Comparison of ENCODE assay signal across 1 cellular context in the genomic region with DNA sequence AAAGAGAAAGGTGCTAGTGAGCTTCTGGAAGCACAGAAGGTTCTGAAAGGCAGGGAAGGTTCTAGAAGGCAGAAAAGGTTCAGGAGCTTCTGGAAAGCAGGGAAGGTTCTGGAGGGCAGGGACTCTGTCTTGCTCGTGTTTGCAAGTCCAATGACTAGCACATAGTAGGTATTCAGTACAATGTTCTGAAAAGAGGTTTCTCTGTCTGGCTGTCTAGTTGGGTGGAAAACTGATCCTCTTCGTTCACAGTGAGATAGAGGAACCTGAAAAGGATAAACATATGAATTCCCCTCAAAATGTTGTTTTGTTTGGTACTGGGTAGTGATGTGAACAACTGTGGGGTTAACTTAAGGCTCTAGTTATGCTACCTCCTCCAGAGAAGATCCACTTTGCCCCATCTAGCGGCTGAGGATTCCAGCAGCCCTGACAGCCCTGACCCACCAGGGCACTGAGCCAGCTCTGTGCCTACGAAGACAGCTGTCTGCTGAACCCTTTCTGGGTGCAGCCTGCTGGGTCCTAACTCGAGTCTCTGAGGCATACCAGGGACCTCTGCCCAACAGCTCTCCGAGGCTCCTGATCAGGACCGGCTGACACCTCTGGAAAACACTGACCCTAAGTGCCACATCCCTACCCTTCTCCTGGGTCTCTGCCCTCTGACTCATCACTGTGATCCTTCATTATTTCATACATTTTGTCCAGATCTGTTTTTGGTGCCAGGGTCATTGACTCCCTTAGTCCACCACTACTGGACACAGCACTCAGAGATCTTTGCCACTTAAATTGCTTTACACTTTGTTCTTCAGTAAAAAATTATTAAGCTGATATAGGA.
TF ChIP-seq lines count a peak whose summit lies in the region.

No MANE protein-coding gene starts in this region.

TF ChIP-seq in HepG2, 621 proteins besides CTCF, POLR2A, EP300 and RAD21 (continued from another document):
- TF ChIP-seq, protein P1, sequence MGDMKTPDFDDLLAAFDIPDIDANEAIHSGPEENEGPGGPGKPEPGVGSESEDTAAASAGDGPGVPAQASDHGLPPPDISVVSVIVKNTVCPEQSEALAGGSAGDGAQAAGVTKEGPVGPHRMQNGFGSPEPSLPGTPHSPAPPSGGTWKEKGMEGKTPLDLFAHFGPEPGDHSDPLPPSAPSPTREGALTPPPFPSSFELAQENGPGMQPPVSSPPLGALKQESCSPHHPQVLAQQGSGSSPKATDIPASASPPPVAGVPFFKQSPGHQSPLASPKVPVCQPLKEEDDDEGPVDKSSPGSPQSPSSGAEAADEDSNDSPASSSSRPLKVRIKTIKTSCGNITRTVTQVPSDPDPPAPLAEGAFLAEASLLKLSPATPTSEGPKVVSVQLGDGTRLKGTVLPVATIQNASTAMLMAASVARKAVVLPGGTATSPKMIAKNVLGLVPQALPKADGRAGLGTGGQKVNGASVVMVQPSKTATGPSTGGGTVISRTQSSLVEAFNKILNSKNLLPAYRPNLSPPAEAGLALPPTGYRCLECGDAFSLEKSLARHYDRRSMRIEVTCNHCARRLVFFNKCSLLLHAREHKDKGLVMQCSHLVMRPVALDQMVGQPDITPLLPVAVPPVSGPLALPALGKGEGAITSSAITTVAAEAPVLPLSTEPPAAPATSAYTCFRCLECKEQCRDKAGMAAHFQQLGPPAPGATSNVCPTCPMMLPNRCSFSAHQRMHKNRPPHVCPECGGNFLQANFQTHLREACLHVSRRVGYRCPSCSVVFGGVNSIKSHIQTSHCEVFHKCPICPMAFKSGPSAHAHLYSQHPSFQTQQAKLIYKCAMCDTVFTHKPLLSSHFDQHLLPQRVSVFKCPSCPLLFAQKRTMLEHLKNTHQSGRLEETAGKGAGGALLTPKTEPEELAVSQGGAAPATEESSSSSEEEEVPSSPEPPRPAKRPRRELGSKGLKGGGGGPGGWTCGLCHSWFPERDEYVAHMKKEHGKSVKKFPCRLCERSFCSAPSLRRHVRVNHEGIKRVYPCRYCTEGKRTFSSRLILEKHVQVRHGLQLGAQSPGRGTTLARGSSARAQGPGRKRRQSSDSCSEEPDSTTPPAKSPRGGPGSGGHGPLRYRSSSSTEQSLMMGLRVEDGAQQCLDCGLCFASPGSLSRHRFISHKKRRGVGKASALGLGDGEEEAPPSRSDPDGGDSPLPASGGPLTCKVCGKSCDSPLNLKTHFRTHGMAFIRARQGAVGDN (CRISPR knock-in tag; IDR thresholded peaks at IDR 0.05), result peak; percentile 35
- TF ChIP-seq FOSL2 (CRISPR knock-in tag; IDR thresholded peaks at IDR 0.05) (peak; percentile 23; the same call in 1 of the 2 replicates), ZNF616 (CRISPR knock-in tag; IDR thresholded peaks at IDR 0.05; ENCODE audit: low read depth) (no peak), ZNF138 (CRISPR knock-in tag; IDR thresholded peaks at IDR 0.05; ENCODE audit: low read depth) (no peak), ZNF180 (CRISPR knock-in tag; IDR thresholded peaks at IDR 0.05; ENCODE audit: borderline replicate concordance, low read depth) (no peak)
- TF ChIP-seq, protein P2, sequence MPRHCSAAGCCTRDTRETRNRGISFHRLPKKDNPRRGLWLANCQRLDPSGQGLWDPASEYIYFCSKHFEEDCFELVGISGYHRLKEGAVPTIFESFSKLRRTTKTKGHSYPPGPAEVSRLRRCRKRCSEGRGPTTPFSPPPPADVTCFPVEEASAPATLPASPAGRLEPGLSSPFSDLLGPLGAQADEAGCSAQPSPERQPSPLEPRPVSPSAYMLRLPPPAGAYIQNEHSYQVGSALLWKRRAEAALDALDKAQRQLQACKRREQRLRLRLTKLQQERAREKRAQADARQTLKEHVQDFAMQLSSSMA (CRISPR knock-in tag; IDR thresholded peaks at IDR 0.05), result no peak
- TF ChIP-seq, protein P3, sequence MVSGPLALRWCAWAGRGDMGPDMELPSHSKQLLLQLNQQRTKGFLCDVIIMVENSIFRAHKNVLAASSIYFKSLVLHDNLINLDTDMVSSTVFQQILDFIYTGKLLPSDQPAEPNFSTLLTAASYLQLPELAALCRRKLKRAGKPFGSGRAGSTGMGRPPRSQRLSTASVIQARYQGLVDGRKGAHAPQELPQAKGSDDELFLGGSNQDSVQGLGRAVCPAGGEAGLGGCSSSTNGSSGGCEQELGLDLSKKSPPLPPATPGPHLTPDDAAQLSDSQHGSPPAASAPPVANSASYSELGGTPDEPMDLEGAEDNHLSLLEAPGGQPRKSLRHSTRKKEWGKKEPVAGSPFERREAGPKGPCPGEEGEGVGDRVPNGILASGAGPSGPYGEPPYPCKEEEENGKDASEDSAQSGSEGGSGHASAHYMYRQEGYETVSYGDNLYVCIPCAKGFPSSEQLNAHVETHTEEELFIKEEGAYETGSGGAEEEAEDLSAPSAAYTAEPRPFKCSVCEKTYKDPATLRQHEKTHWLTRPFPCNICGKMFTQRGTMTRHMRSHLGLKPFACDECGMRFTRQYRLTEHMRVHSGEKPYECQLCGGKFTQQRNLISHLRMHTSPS (CRISPR knock-in tag; IDR thresholded peaks at IDR 0.05; ENCODE audit: low read depth), result peak; percentile 43; the same call in 1 of the 2 replicates
